9 cellular contexts compared by ENCODE assay signal in the genomic region with DNA sequence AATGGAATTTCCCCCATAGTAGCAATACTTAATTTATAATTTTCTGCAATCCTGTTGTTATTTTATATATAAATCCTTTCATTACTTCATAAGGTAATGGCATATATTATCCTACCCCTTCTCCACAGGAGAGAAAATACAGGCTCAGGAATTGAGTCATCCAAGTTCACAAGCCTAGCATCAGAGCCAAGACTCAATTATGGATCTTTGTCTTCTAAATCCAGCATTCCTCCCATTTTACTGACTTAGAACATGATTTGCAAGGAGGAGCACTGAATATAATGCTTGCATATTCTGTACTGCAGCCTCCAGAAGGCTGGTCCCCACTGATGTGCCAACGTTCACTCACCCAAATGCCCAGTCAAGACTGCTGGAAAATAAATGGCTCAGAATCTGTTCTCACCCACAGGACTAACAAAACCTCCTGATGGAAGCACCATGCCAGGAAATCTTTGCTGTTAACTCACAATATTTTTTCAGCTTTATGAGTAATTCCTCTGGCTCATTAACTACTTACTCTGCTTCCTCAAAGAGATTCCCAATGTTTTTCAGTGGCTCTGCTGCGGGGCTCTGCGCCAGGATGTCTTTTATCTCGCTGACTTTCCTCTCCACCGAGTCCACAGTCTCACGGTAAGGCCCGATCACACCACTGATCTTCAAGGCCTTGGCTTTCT. TPM values are rescaled to one million over a fixed set of nuclear protein-coding genes. Genes with fewer than 3 reads are reported as not detected.
DNase-seq lines count a peak whose midpoint lies in the region; ATAC-seq and TF ChIP-seq lines count a peak whose summit lies in the region.
"Had no signal": no experiment of that assay in that cellular context is flagged by ENCODE, and none has a peak within 500 bp of the region (broad histone marks: within the 10 kb centered on the region; RNA-seq: fewer than 3 reads in every experiment).

No MANE protein-coding gene starts in this region.

- no peak overlapping the region for H3K14ac ChIP-seq in H9 (ENCODE audit: insufficient read depth, low read length)

- H4K8ac ChIP-seq in H9 (replicated peaks; ENCODE audit: insufficient read length, low read depth, low read length) = no peak overlapping the region

- H3K4ac ChIP-seq in H9 (ENCODE audit: low read depth, low read length) = no peak overlapping the region

- no peaks in the 10 kb centered on the region for H3K23me2 ChIP-seq in H9 (ENCODE audit: insufficient read length, low read depth, low read length, poor library complexity, severe bottlenecking)

- no peak for TF ChIP-seq CTCF in HCT116 (IDR thresholded peaks at IDR 0.05 in 2 of 3, conservative IDR thresholded peaks at IDR 0.05 in 1 of 3; ENCODE audit: borderline replicate concordance in 1 of 3, insufficient read depth in 1 of 3, low read depth in 2 of 3, low read length in 2 of 3)
- TF ChIP-seq CTCF in MM.1S (IDR thresholded peaks at IDR 0.05; ENCODE audit: low read length) = no peak
- no peak for TF ChIP-seq CTCF in H9 (conservative IDR thresholded peaks at IDR 0.05)

- H4K91ac ChIP-seq in H9 (ENCODE audit: insufficient read length, low read depth, low read length) = no peak overlapping the region

- POLR2A ChIA-PET in HCT116 (lab: Charles Lee) = no interaction called here

- no peak for DNase-seq in HCT116 (ENCODE audit: low read depth, low spot score)
- DNase-seq in left lobe of liver (ENCODE audit: low spot score) = no peak
- DNase-seq in stromal cell of bone marrow (ENCODE audit: low read depth) = peak; percentile 94
- DNase-seq in MM.1S = no peak
- no peak for DNase-seq in NCI-H2171 (lab: John Stamatoyannopoulos, UW)
- DNase-seq in H9 = no peak
- DNase-seq: activated T-cell treated with anti-CD3 and anti-CD28 coated beads, Interleukin-2, amount 50 U/mL, for 1 hour had no signal

- H3K56ac ChIP-seq in H9 (ENCODE audit: insufficient read length, low read depth, low read length) = no peak overlapping the region

- no peak overlapping the region for H2AFZ ChIP-seq in HCT116 (ENCODE audit: low read depth, low read length, poor library complexity, severe bottlenecking)
- H2AFZ ChIP-seq in MM.1S (ENCODE audit: low read length) = no peak overlapping the region
- no peak overlapping the region for H2AFZ ChIP-seq in H9 (ENCODE audit: low read length)

- no peak overlapping the region for H3K23ac ChIP-seq in H9 (ENCODE audit: insufficient read length, low read depth, low read length)

- ATAC-seq in HCT116 (no peak), left lobe of liver (peak; percentile 24), GM18505 (IDR thresholded peaks at IDR 0.05; ENCODE audit: unreplicated experiment) (no peak)

- no peak overlapping the region for H2BK5ac ChIP-seq in H9 (ENCODE audit: insufficient read length, low read length)

- H3K9ac ChIP-seq in HCT116 (ENCODE audit: low read length) (no peak overlapping the region), MM.1S (ENCODE audit: low read length) (no peak overlapping the region), H9 (ENCODE audit: extremely low read depth, insufficient read length, low read length) (no peak overlapping the region)

- RAD21 ChIA-PET in HCT116 (lab: Charles Lee; ENCODE audit: low non-redundant PET in 1 of 2, low total read pairs in 2 of 2, uncharacterized antibody in 2 of 2, unreplicated experiment in 2 of 2) = no interaction called here

- no peak overlapping the region for H3K4me3 Mint-ChIP-seq in H9

- no peak overlapping the region for H3K4me2 ChIP-seq in HCT116 (ENCODE audit: low read length)
- no peak overlapping the region for H3K4me2 ChIP-seq in MM.1S (ENCODE audit: low read depth, low read length)
- H3K4me2 ChIP-seq in H9 (ENCODE audit: insufficient read depth, insufficient read length, low read length) = no peak overlapping the region

- TF ChIP-seq POLR2A in HCT116 (IDR thresholded peaks at IDR 0.05; ENCODE audit: borderline replicate concordance, extremely low read depth, insufficient read depth, insufficient read length) (no peak), GM18505 (IDR thresholded peaks at IDR 0.05; ENCODE audit: borderline replicate concordance, extremely low read depth, insufficient read depth, insufficient read length) (no peak)

- H3K4me1 Mint-ChIP-seq in H9 = peaks cover 30 to 38% of the 10 kb centered on the region in 2 experiments

- no peaks in the 10 kb centered on the region for H3K27me3 ChIP-seq in HCT116 (ENCODE audit: insufficient read depth, low read length)
- no peaks in the 10 kb centered on the region for H3K27me3 ChIP-seq in MM.1S (replicated peaks; ENCODE audit: insufficient read depth, low read length)
- no peaks in the 10 kb centered on the region for H3K27me3 ChIP-seq in H9 (ENCODE audit: insufficient read depth, low read length)

- no peaks in the 10 kb centered on the region for H3K79me1 ChIP-seq in H9 (ENCODE audit: insufficient read depth, low read depth, low read length, poor library complexity, severe bottlenecking)

- CTCF ChIA-PET in HCT116 (lab: Charles Lee) = no interaction called here

- no peak overlapping the region for H4K5ac ChIP-seq in H9 (ENCODE audit: insufficient read length, low read depth, low read length)

- H4K20me1 ChIP-seq in HCT116 (ENCODE audit: insufficient read depth) = no peaks in the 10 kb centered on the region
- no peaks in the 10 kb centered on the region for H4K20me1 ChIP-seq in MM.1S (ENCODE audit: insufficient read depth, low read length)
- H4K20me1 ChIP-seq in H9 (ENCODE audit: control insufficient read depth, insufficient read depth, insufficient read length) = peaks cover 3% of the 10 kb centered on the region

- no peaks in the 10 kb centered on the region for H3K27me3 Mint-ChIP-seq in H9 (ENCODE audit: low read depth)

- no peaks in the 10 kb centered on the region for H3K4me1 ChIP-seq in HCT116 (ENCODE audit: control insufficient read depth in 1 of 2, insufficient read depth in 2 of 2, low read length in 2 of 2)
- no peaks in the 10 kb centered on the region for H3K4me1 ChIP-seq in MM.1S (ENCODE audit: low read length)
- H3K4me1 ChIP-seq in H9 (ENCODE audit: insufficient read depth, low read length) = no peaks in the 10 kb centered on the region

- H2BK120ac ChIP-seq in H9 (ENCODE audit: low read depth, low read length, poor library complexity, severe bottlenecking) = no peak overlapping the region

- H2BK20ac ChIP-seq in H9 (ENCODE audit: low read depth, low read length, poor library complexity, severe bottlenecking) = no peak overlapping the region

- H3K27ac Mint-ChIP-seq in H9 = peak overlapping the region in 1 of 3 experiments; percentile 80; a peak in 2 of 7 replicates

- no peak overlapping the region for H2AK5ac ChIP-seq in H9 (ENCODE audit: insufficient read length, low read length)

- BruUV-seq in HCT116 (replicated peaks; lab: Mats Ljungman, UMichigan) = no TSS peak

- no CpG with 5 or more reads among the region's 7 CpGs for WGBS in H9 (ENCODE audit: extremely low coverage, insufficient read length, low lambda C conversion rate)

- TF ChIP-seq RAD21 in HCT116 (IDR thresholded peaks at IDR 0.05; ENCODE audit: low read depth) = no peak

- H3K36me3 ChIP-seq in HCT116 (ENCODE audit: control insufficient read depth in 1 of 2, insufficient read depth in 2 of 2, low read length in 2 of 2) (peaks cover 0 to 7% of the 10 kb centered on the region in 2 experiments; a peak in 2 of 4 replicates), MM.1S (replicated peaks; ENCODE audit: insufficient read depth, low read length) (no peaks in the 10 kb centered on the region)

- H3K9me3 ChIP-seq in HCT116 (ENCODE audit: control insufficient read depth in 1 of 2, insufficient read depth in 1 of 2, low read depth in 1 of 2, low read length in 2 of 2) = no peaks in the 10 kb centered on the region
- no peaks in the 10 kb centered on the region for H3K9me3 ChIP-seq in MM.1S (replicated peaks; ENCODE audit: insufficient read depth, low read length)
- H3K9me3 ChIP-seq in H9 (ENCODE audit: control insufficient read depth, low read depth, low read length) = no peaks in the 10 kb centered on the region

- H3K27ac ChIP-seq in HCT116 (ENCODE audit: low read depth, low read length) (peak overlapping the region; percentile 45; the same call in 1 of the 2 replicates), cingulate gyrus (ENCODE audit: low read depth, low read length) (peak overlapping the region; percentile 52), MM.1S (ENCODE audit: low read length) (no peak overlapping the region), H9 (ENCODE audit: insufficient read length, low read depth, low read length) (no peak overlapping the region)

- H3F3A ChIP-seq in MM.1S (ENCODE audit: insufficient read depth, low read length) = no peaks in the 10 kb centered on the region

- peaks cover 2 to 58% (median 36%) of the 10 kb centered on the region in 3 experiments; a peak in 6 of 7 replicates for H3K36me3 Mint-ChIP-seq in H9 (ENCODE audit: insufficient read depth in 1 of 3, low read depth in 3 of 3)

- H3K9me2 ChIP-seq in HCT116 (ENCODE audit: insufficient read depth) (no peaks in the 10 kb centered on the region), MM.1S (replicated peaks; ENCODE audit: insufficient read depth, low read length) (no peaks in the 10 kb centered on the region)

- H3T11ph ChIP-seq in H9 (ENCODE audit: low read length) = no peak overlapping the region

- H3K79me2 ChIP-seq in HCT116 (ENCODE audit: insufficient read depth, low read length) = no peaks in the 10 kb centered on the region
- no peaks in the 10 kb centered on the region for H3K79me2 ChIP-seq in MM.1S (ENCODE audit: low read length)
- no peaks in the 10 kb centered on the region for H3K79me2 ChIP-seq in H9 (ENCODE audit: insufficient read depth, low read length)

- no peak overlapping the region for H2BK15ac ChIP-seq in H9 (ENCODE audit: low read depth, low read length)

- intact Hi-C loops in HCT116 (cut with micrococcal nuclease) = no loop called here

- no peak overlapping the region for H2BK12ac ChIP-seq in H9 (ENCODE audit: insufficient read length, low read depth, low read length)

- H3K9me3 Mint-ChIP-seq in H9 = no peaks in the 10 kb centered on the region

- H3K4me3 ChIP-seq in HCT116 (replicated peaks in 1 of 2; ENCODE audit: low read depth in 1 of 2, low read length in 2 of 2) = no peak overlapping the region
- H3K4me3 ChIP-seq in MM.1S (ENCODE audit: low read length) = no peak overlapping the region

- H3K18ac ChIP-seq in H9 (ENCODE audit: insufficient read length, low read depth, low read length) = no peak overlapping the region

TF ChIP-seq in HCT116, 20 proteins besides CTCF, POLR2A, EP300 and RAD21 (continues in another document):
- TF ChIP-seq EZH2phosphoT487 (IDR thresholded peaks at IDR 0.05; ENCODE audit: borderline replicate concordance) (no peak), SIN3A (IDR thresholded peaks at IDR 0.05; ENCODE audit: low read depth) (no peak)

RNA-seq across cellular contexts. Expression of gene DLD, which starts 48.6 kb away (rescaled TPM):
- total RNA-seq in HCT116 (2021; ENCODE audit: unreplicated experiment) (104 TPM), left lobe of liver (63.0 TPM), H9 (2021) (91.0 and 93.7 TPM in 2 replicates)
- 52.6 and 69.5 TPM in 2 replicates for polyA plus RNA-seq in HCT116 (2012)

Comparison
In these comparisons a context has a peak if more than half of its experiments do, and no peak if none do; other contexts are left out.
1. H3K27ac ChIP-seq: peak in HCT116 (single experiment) and cingulate gyrus (single experiment); none in MM.1S (single experiment) and H9 (single experiment).